Comparison of ENCODE assay signal across 15 cellular contexts in the genomic region with DNA sequence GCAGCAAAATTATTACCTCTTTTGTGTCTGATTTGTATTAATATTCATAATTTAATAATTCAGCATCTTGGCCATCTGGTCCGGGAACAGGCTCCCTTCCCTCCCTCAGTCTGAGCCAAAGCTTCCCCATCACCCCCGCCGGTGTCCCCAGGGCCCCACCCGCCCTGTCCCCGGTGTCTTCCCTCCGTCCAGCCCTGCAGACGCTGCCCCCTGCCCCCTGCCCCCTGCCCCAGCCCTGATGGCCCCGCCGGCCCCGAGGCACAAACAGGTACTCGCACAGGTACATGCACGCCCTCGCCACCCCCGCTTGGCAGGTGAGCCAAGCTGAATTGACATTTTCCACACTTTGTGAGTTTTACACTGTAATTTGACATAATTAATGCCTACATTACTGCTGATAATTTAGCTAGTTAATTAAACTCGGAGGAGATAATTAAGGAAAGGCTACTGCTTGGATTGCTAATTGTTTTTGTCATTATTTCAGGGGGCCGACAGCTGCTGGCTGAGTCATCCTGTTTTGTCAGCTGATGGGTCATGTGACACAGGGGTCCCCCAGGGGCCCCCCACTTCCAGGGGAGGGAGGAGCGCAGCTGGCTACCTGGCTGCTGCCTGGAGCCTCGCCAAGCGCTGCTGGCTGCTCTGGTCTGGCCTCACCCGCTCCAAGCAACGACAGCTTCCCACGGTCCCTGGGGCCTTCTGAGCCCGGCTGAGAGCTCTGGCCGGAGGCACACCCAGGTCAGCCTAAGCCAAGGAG. TPM values are rescaled to one million over a fixed set of nuclear protein-coding genes. Genes with fewer than 3 reads are reported as not detected.
A peak's percentile ranks its signal among the peaks of the same experiment; 100 is the strongest.
DNase-seq lines count a peak whose midpoint lies in the region; ATAC-seq and TF ChIP-seq lines count a peak whose summit lies in the region.
"Had no signal": no experiment of that assay in that cellular context is flagged by ENCODE, and none has a peak within 500 bp of the region (broad histone marks: within the 10 kb centered on the region; RNA-seq: fewer than 3 reads in every experiment).

No MANE protein-coding gene starts in this region.

- H3K27me3 ChIP-seq in effector memory CD4-positive, alpha-beta T cell (replicated peaks; ENCODE audit: control insufficient read depth, insufficient read depth, low read length, poor library complexity, severe bottlenecking) = no peaks in the 10 kb centered on the region
- no peaks in the 10 kb centered on the region for H3K27me3 ChIP-seq in endodermal cell (ENCODE audit: control insufficient read depth, insufficient read depth, low read length, poor library complexity, severe bottlenecking)

- H3K36me3 ChIP-seq in effector memory CD4-positive, alpha-beta T cell (ENCODE audit: control insufficient read depth, insufficient read depth, low read length) = no peaks in the 10 kb centered on the region
- H3K36me3 ChIP-seq in endodermal cell (ENCODE audit: control insufficient read depth, insufficient read depth, low read length) = no peaks in the 10 kb centered on the region

- 59 to 89% methylated on average over 9 to 24 of the region's 24 CpGs for WGBS in endodermal cell (ENCODE audit: insufficient coverage in 1 of 2, insufficient read length in 1 of 2), 2 experiments

- H3K9me3 ChIP-seq in effector memory CD4-positive, alpha-beta T cell (ENCODE audit: control insufficient read depth, low read length) = no peaks in the 10 kb centered on the region
- H3K9me3 ChIP-seq in endodermal cell (ENCODE audit: control insufficient read depth, low read length) = no peaks in the 10 kb centered on the region

- peaks cover 16% of the 10 kb centered on the region for H3K4me1 Mint-ChIP-seq in glutamatergic neuron (ENCODE audit: low read depth, unreplicated experiment)
- no peaks in the 10 kb centered on the region for H3K4me1 Mint-ChIP-seq in endodermal cell

- H3K27ac ChIP-seq in effector memory CD4-positive, alpha-beta T cell (ENCODE audit: insufficient read depth, low read length, poor library complexity, severe bottlenecking) = no peak overlapping the region
- H3K27ac ChIP-seq in endodermal cell (ENCODE audit: low read depth, low read length) = no peak overlapping the region

- TF ChIP-seq CTCF in NB4 (IDR thresholded peaks at IDR 0.05; ENCODE audit: low read depth, low read length) (no peak), glutamatergic neuron (IDR thresholded peaks at IDR 0.05; ENCODE audit: partially characterized antibody, unreplicated experiment) (no peak), endodermal cell (conservative IDR thresholded peaks at IDR 0.05) (no peak)

- DNase-seq in COR-L47 (lab: John Stamatoyannopoulos, UW) (peak; percentile 98), NB4 (ENCODE audit: low read depth) (peak; percentile 55), NCI-H345 treated with DMSO at 0.1 percent for 48 hours (lab: John Stamatoyannopoulos, UW; ENCODE audit: unreplicated experiment) (peak; percentile 18), glutamatergic neuron (peak; percentile 91), endodermal cell (no peak)
- no peak for DNase-seq in effector memory CD4-positive, alpha-beta T cell
- DNase-seq: activated CD4-positive, CD25-positive, alpha-beta regulatory T cell treated with anti-CD3 and anti-CD28 coated beads, Interleukin-2, amount 50 U/mL, for 72 hours; activated T-cell treated with anti-CD3 and anti-CD28 coated beads, Interleukin-2, amount 50 U/mL, for 24 hours; cortex of kidney; GDM1; MM.1S; stimulated activated naive CD4-positive, alpha-beta T cell treated with Interleukin-2 at 50 U/mL for 16 hours had no signal

- TF ChIP-seq POLR2A in NB4 (IDR thresholded peaks at IDR 0.05; ENCODE audit: extremely low read depth, insufficient read length) = no peak

- H3K27me3 Mint-ChIP-seq in glutamatergic neuron (ENCODE audit: unreplicated experiment) = peaks cover 11% of the 10 kb centered on the region
- H3K27me3 Mint-ChIP-seq in endodermal cell (ENCODE audit: insufficient read depth) = peaks cover 3% of the 10 kb centered on the region

- H3K4me3 ChIP-seq in NB4 (ENCODE audit: low read depth, low read length) = no peak overlapping the region
- H3K4me3 ChIP-seq in effector memory CD4-positive, alpha-beta T cell (ENCODE audit: insufficient read depth, low read depth, low read length, poor library complexity, severe bottlenecking) = no peak overlapping the region
- no peak overlapping the region for H3K4me3 ChIP-seq in endodermal cell (ENCODE audit: low read length)
- H3K4me3 ChIP-seq: lung had no signal

- no peaks in the 10 kb centered on the region for H3K36me3 Mint-ChIP-seq in glutamatergic neuron (ENCODE audit: unreplicated experiment)
- H3K36me3 Mint-ChIP-seq in endodermal cell (ENCODE audit: low read depth) = no peaks in the 10 kb centered on the region

- H3K27ac Mint-ChIP-seq in glutamatergic neuron (ENCODE audit: unreplicated experiment) (peak overlapping the region; percentile 96), endodermal cell (no peak overlapping the region)
- H3K27ac Mint-ChIP-seq: activated T-cell treated with anti-CD3 and anti-CD28 coated beads, Interleukin-2, amount 50 U/mL, for 24 hours had no signal

- H3K4me1 ChIP-seq in effector memory CD4-positive, alpha-beta T cell (ENCODE audit: control insufficient read depth, insufficient read depth, low read length, poor library complexity, severe bottlenecking) = peaks cover 4% of the 10 kb centered on the region
- H3K4me1 ChIP-seq in endodermal cell (ENCODE audit: control insufficient read depth, insufficient read depth, low read length) = no peaks in the 10 kb centered on the region

- H3K9ac ChIP-seq in endodermal cell (ENCODE audit: extremely low read depth, low read length, poor library complexity, severe bottlenecking) = no peak overlapping the region

- no peak for ATAC-seq in GM21737 (IDR thresholded peaks at IDR 0.05; ENCODE audit: unreplicated experiment)
- no peak for ATAC-seq in HG03469 (IDR thresholded peaks at IDR 0.05; ENCODE audit: unreplicated experiment)

- H3K4me3 Mint-ChIP-seq in glutamatergic neuron (ENCODE audit: unreplicated experiment) = peak overlapping the region; percentile 71
- no peak overlapping the region for H3K4me3 Mint-ChIP-seq in endodermal cell
- H3K4me3 Mint-ChIP-seq: activated T-cell treated with anti-CD3 and anti-CD28 coated beads, Interleukin-2, amount 50 U/mL, for 24 hours had no signal

- H3K9me3 Mint-ChIP-seq in glutamatergic neuron (ENCODE audit: unreplicated experiment) (peaks cover 12% of the 10 kb centered on the region), endodermal cell (no peaks in the 10 kb centered on the region)
- H3K9me3 Mint-ChIP-seq: activated T-cell treated with anti-CD3 and anti-CD28 coated beads, Interleukin-2, amount 50 U/mL, for 24 hours had no signal

RNA-seq across cellular contexts. Expression of a gene that starts 36.6 kb away (rescaled TPM):
- total RNA-seq in glutamatergic neuron (ENCODE audit: unreplicated experiment) = 28.0 TPM
- total RNA-seq in endodermal cell = 10 to 100 TPM; 19.4 to 24.8 TPM
- polyA plus RNA-seq in endodermal cell (2013, experiment 1 of 2) = 25.2 TPM
- 26.2 TPM for polyA plus RNA-seq in endodermal cell (2013, experiment 2 of 2)

Comparison
In these comparisons a context has a peak if more than half of its experiments do, and no peak if none do; other contexts are left out.
1. DNase-seq: peak in COR-L47 (single experiment), NB4 (single experiment), NCI-H345 treated with DMSO at 0.1 percent for 48 hours (single experiment) and glutamatergic neuron (single experiment); none in effector memory CD4-positive, alpha-beta T cell (0 of 3) and endodermal cell (single experiment).